Comparison of ENCODE assay signal across 8 cellular contexts in genomic region chr6:2766767-2767314, GRCh38. TPM values are rescaled to one million over a fixed set of nuclear protein-coding genes. Genes with fewer than 3 reads are reported as not detected.
A peak's percentile ranks its signal among the peaks of the same experiment; 100 is the strongest.
DNase-seq lines count a peak whose midpoint lies in the region; ATAC-seq, FAIRE-seq and TF ChIP-seq lines count a peak whose summit lies in the region.

No MANE protein-coding gene starts in this region.

- H3K36me3 Mint-ChIP-seq in activated naive CD8-positive, alpha-beta T cell treated with anti-CD3 and anti-CD28 coated beads, Interleukin-2, amount 50 U/mL, for 24 hours (ENCODE audit: low read depth) = peaks cover 40% of the 10 kb centered on the region

- peak overlapping the region; percentile 85 for H3K4me3 Mint-ChIP-seq in activated naive CD8-positive, alpha-beta T cell treated with anti-CD3 and anti-CD28 coated beads, Interleukin-2, amount 50 U/mL, for 24 hours

- TF ChIP-seq CTCF in heart right ventricle (IDR thresholded peaks at IDR 0.05) = peak in 1 of 9 donors; percentile 5
- no peak for TF ChIP-seq CTCF in kidney (IDR thresholded peaks at IDR 0.05; ENCODE audit: borderline replicate concordance, extremely low read depth, insufficient read depth)
- peak; percentile 22 for TF ChIP-seq CTCF in thoracic aorta (IDR thresholded peaks at IDR 0.05)

- H3K27me3 Mint-ChIP-seq in activated naive CD8-positive, alpha-beta T cell treated with anti-CD3 and anti-CD28 coated beads, Interleukin-2, amount 50 U/mL, for 24 hours = no peaks in the 10 kb centered on the region

- no peak for ATAC-seq in heart right ventricle
- no peak for ATAC-seq in left ventricle myocardium superior
- ATAC-seq in activated naive CD8-positive, alpha-beta T cell treated with anti-CD3 and anti-CD28 coated beads, Interleukin-2, amount 50 U/mL, for 24 hours = no peak
- no peak for ATAC-seq in thoracic aorta (ENCODE audit: insufficient number of reproducible peaks, low FRiP score, low read depth)
- ATAC-seq in GM21717 (IDR thresholded peaks at IDR 0.05; ENCODE audit: unreplicated experiment) = no peak
- ATAC-seq in HG02970 (IDR thresholded peaks at IDR 0.05; ENCODE audit: low FRiP score, unreplicated experiment) = no peak

- H3K27ac ChIP-seq in heart right ventricle (peak overlapping the region in 9 of 10 donors; percentile 91 to 99 (median 97)), kidney (ENCODE audit: low read depth in 2 of 2, low read length in 2 of 2) (peak overlapping the region; percentile 90 to 94), thoracic aorta (peak overlapping the region; percentile 97 to 99)

- H3K9me3 ChIP-seq in heart right ventricle (no peaks in the 10 kb centered on the region), kidney (ENCODE audit: control insufficient read depth in 1 of 2, low read length in 2 of 2) (no peaks in the 10 kb centered on the region), thoracic aorta (no peaks in the 10 kb centered on the region)

- peaks cover 58% of the 10 kb centered on the region for H3K4me1 Mint-ChIP-seq in activated naive CD8-positive, alpha-beta T cell treated with anti-CD3 and anti-CD28 coated beads, Interleukin-2, amount 50 U/mL, for 24 hours

- H3K36me3 ChIP-seq in heart right ventricle (peaks cover 0 to 20% (median 0%) of the 10 kb centered on the region in 9 donors), kidney (ENCODE audit: control insufficient read depth in 1 of 2, insufficient read depth in 2 of 2, low read length in 2 of 2) (peaks cover 3% of the 10 kb centered on the region in 2 donors), thoracic aorta (no peaks in the 10 kb centered on the region)

- intact Hi-C loops in heart right ventricle (cut with DNase I) = loop anchor here in 1 of 10 donors (5.0 kb wide), 1 partner anchor 220 kb away; no protein-coding TSS in a partner anchor
- intact Hi-C loops in left ventricle myocardium superior (cut with micrococcal nuclease) = no loop called here
- intact Hi-C loops in kidney (cut with DNase I) = no loop called here

- H3K4me1 ChIP-seq in heart right ventricle (peaks cover 2 to 62% (median 54%) of the 10 kb centered on the region in 9 donors), kidney (ENCODE audit: control insufficient read depth in 1 of 2, insufficient read depth in 1 of 2, low read depth in 1 of 2, low read length in 2 of 2) (peaks cover 8 to 20% of the 10 kb centered on the region in 2 donors), thoracic aorta (ENCODE audit: control insufficient read depth in 1 of 2, low read depth in 2 of 2) (peaks cover 25 to 47% of the 10 kb centered on the region in 2 donors)

- H3K27ac Mint-ChIP-seq in activated naive CD8-positive, alpha-beta T cell treated with anti-CD3 and anti-CD28 coated beads, Interleukin-2, amount 50 U/mL, for 24 hours = peak overlapping the region; percentile 76

- WGBS in heart right ventricle, 2 donors = 1 to 2% methylated on average over 10 of the region's 10 CpGs

- no peaks in the 10 kb centered on the region for H3K9me3 Mint-ChIP-seq in activated naive CD8-positive, alpha-beta T cell treated with anti-CD3 and anti-CD28 coated beads, Interleukin-2, amount 50 U/mL, for 24 hours

- peak overlapping the region; percentile 69 to 94 (median 88) for H3K4me3 ChIP-seq in heart right ventricle
- peak overlapping the region; percentile 78 to 87 for H3K4me3 ChIP-seq in kidney (ENCODE audit: low read length in 2 of 2)
- H3K4me3 ChIP-seq in thoracic aorta = peak overlapping the region; percentile 94

- DNase-seq in heart right ventricle (no peak), left ventricle myocardium superior (no peak), kidney (no peak), thoracic aorta (ENCODE audit: low spot score) (no peak), putamen (ENCODE audit: low spot score) (no peak)
- DNase-seq in activated naive CD8-positive, alpha-beta T cell treated with anti-CD3 and anti-CD28 coated beads, Interleukin-2, amount 50 U/mL, for 24 hours = no peak

- FAIRE-seq in kidney (lab: Jason Lieb, UNC) = no peak

- H3K9ac ChIP-seq in kidney (ENCODE audit: low read length in 2 of 2) = peak overlapping the region; percentile 75 to 82

- H3K27me3 ChIP-seq in heart right ventricle = no peaks in the 10 kb centered on the region
- H3K27me3 ChIP-seq in thoracic aorta (replicated peaks; ENCODE audit: insufficient read depth) = no peaks in the 10 kb centered on the region

RNA-seq across cellular contexts. Expression of gene WRNIP1, which starts 1.6 kb away (rescaled TPM):
- total RNA-seq in heart right ventricle (10 to 100 TPM; 29.7 to 41.7 (median 35.4) TPM), left ventricle myocardium superior (45.1 TPM), kidney (38.0 TPM), thoracic aorta (10 to 100 TPM; 87.8 to 93.3 TPM)
- polyA plus RNA-seq in heart right ventricle (10 to 100 TPM; 35.8 to 44.9 TPM), kidney (ENCODE audit: insufficient read depth, low read depth, low replicate concordance) (46.3 TPM)

RNA-seq across cellular contexts. Expression of gene MYLK4, which starts 16.1 kb away (rescaled TPM):
- total RNA-seq in heart right ventricle = 1 to 10 TPM in 4 of 10 donors, under 1 TPM in 6; 0.42 to 2.5 (median 0.98) TPM
- under 1 TPM; 0.13 to 0.88 TPM for polyA plus RNA-seq in heart right ventricle
- 2.5 TPM for total RNA-seq in left ventricle myocardium superior
- total RNA-seq in kidney = 1.3 TPM
- polyA plus RNA-seq in kidney (ENCODE audit: insufficient read depth, low read depth, low replicate concordance) = 1.1 TPM
- 1 to 10 TPM in 1 of 2 donors, under 1 TPM in 1; 0.68 to 2.0 TPM for total RNA-seq in thoracic aorta
